Comparison of ENCODE assay signal across 8 cellular contexts in genomic region chr12:49673446-49674317, GRCh38. TPM values are rescaled to one million over a fixed set of nuclear protein-coding genes. Genes with fewer than 3 reads are reported as not detected.
DNase-seq lines count a peak whose midpoint lies in the region; ATAC-seq and TF ChIP-seq lines count a peak whose summit lies in the region.

No MANE protein-coding gene starts in this region.

- DNase-seq in activated CD8-positive, alpha-beta memory T cell treated with anti-CD3 and anti-CD28 coated beads, Interleukin-2, amount 10 ng/mL, durations not matched to agents 7 days and 5 days = no peak
- DNase-seq in activated CD8-positive, alpha-beta memory T cell treated with anti-CD3 and anti-CD28 coated beads, Interleukin-2, amount 50 U/mL, for 4 hours = no peak
- DNase-seq in Panc1 (ENCODE audit: low read depth, low spot score) = no peak
- peak; percentile 47 for DNase-seq in kidney epithelial cell (ENCODE audit: low read depth)
- no peak for DNase-seq in AML-193 (lab: John Stamatoyannopoulos, UW)

- CTCF ChIA-PET in activated CD8-positive, alpha-beta memory T cell treated with anti-CD3 and anti-CD28 coated beads, Interleukin-2, amount 10 ng/mL, durations not matched to agents 7 days and 5 days (lab: Charles Lee) = interaction anchor here (0.7 to 5.5 kb wide), 12 partner anchors 10 to 89 kb away, joined by 3 to 24 read pairs (median 6); partner anchors contain the start of gene TMBIM6
- CTCF ChIA-PET in Panc1 (lab: Charles Lee) = no interaction called here

- peak overlapping the region; percentile 75 for H3K27ac Mint-ChIP-seq in activated CD8-positive, alpha-beta memory T cell treated with anti-CD3 and anti-CD28 coated beads, Interleukin-2, amount 10 ng/mL, durations not matched to agents 7 days and 5 days

- no peaks in the 10 kb centered on the region for H3K36me3 ChIP-seq in Panc1 (ENCODE audit: control insufficient read depth, insufficient read depth, low read length)
- no peaks in the 10 kb centered on the region for H3K36me3 ChIP-seq in kidney epithelial cell (ENCODE audit: control insufficient read depth, insufficient read depth, low read length)
- H3K36me3 ChIP-seq in skeletal muscle satellite cell (ENCODE audit: insufficient read depth, low read length) = no peaks in the 10 kb centered on the region

- ATAC-seq in activated CD8-positive, alpha-beta memory T cell treated with anti-CD3 and anti-CD28 coated beads, Interleukin-2, amount 10 ng/mL, durations not matched to agents 7 days and 5 days = no peak
- ATAC-seq in Panc1 (peak; percentile 54), HG03432 (IDR thresholded peaks at IDR 0.05; ENCODE audit: unreplicated experiment) (no peak)

- no peaks in the 10 kb centered on the region for H3K27me3 Mint-ChIP-seq in activated CD8-positive, alpha-beta memory T cell treated with anti-CD3 and anti-CD28 coated beads, Interleukin-2, amount 10 ng/mL, durations not matched to agents 7 days and 5 days

- no peaks in the 10 kb centered on the region for H3K9me3 Mint-ChIP-seq in activated CD8-positive, alpha-beta memory T cell treated with anti-CD3 and anti-CD28 coated beads, Interleukin-2, amount 10 ng/mL, durations not matched to agents 7 days and 5 days (ENCODE audit: low read depth)

- in situ Hi-C loops in Panc1 (cut with HindIII; ENCODE audit: low pct_unique_long_range_greater_than_20kb, low sequenced_read_pairs) = no loop called here

- peak overlapping the region; percentile 66 for H3K4me2 ChIP-seq in skeletal muscle satellite cell (ENCODE audit: low read length)

- H3K9me3 ChIP-seq in Panc1 (ENCODE audit: control insufficient read depth, insufficient read depth, low read depth, low read length) (no peaks in the 10 kb centered on the region), skeletal muscle satellite cell (replicated peaks; ENCODE audit: low read length) (no peaks in the 10 kb centered on the region)

- no TSS peak for BruUV-seq in Panc1 (replicated peaks; lab: Mats Ljungman, UMichigan)

- intact Hi-C loops in Panc1 (cut with micrococcal nuclease; ENCODE audit: unreplicated experiment) = no loop called here

- H3K4me1 Mint-ChIP-seq in activated CD8-positive, alpha-beta memory T cell treated with anti-CD3 and anti-CD28 coated beads, Interleukin-2, amount 10 ng/mL, durations not matched to agents 7 days and 5 days = peaks cover 70% of the 10 kb centered on the region

- H3K27ac ChIP-seq in Panc1 (ENCODE audit: low read length) = no peak overlapping the region
- H3K27ac ChIP-seq in cingulate gyrus (ENCODE audit: low read depth, low read length) = peak overlapping the region; percentile 99

- no peaks in the 10 kb centered on the region for H3K27me3 ChIP-seq in Panc1 (ENCODE audit: control insufficient read depth, insufficient read depth, low read length)
- no peaks in the 10 kb centered on the region for H3K27me3 ChIP-seq in kidney epithelial cell (ENCODE audit: control insufficient read depth, insufficient read depth, low read length)
- H3K27me3 ChIP-seq in skeletal muscle satellite cell (ENCODE audit: control insufficient read depth, insufficient read depth, low read length) = no peaks in the 10 kb centered on the region

- POLR2A ChIA-PET in Panc1 (lab: Charles Lee) = no interaction called here

- H3K4me1 ChIP-seq in Panc1 (ENCODE audit: control insufficient read depth, insufficient read depth, low read length) = no peaks in the 10 kb centered on the region; the same call in 1 of the 2 replicates
- peaks cover 45% of the 10 kb centered on the region for H3K4me1 ChIP-seq in skeletal muscle satellite cell (ENCODE audit: control insufficient read depth, insufficient read depth, low read length)

- H3K4me3 Mint-ChIP-seq in activated CD8-positive, alpha-beta memory T cell treated with anti-CD3 and anti-CD28 coated beads, Interleukin-2, amount 10 ng/mL, durations not matched to agents 7 days and 5 days = no peak overlapping the region

- peak overlapping the region; percentile 74 for H3K9ac ChIP-seq in skeletal muscle satellite cell (ENCODE audit: low read depth, low read length)

- peaks cover 2% of the 10 kb centered on the region for H3K36me3 Mint-ChIP-seq in activated CD8-positive, alpha-beta memory T cell treated with anti-CD3 and anti-CD28 coated beads, Interleukin-2, amount 10 ng/mL, durations not matched to agents 7 days and 5 days

- TF ChIP-seq CTCF in Panc1 (IDR thresholded peaks at IDR 0.05) = no peak
- TF ChIP-seq CTCF in kidney epithelial cell (IDR thresholded peaks at IDR 0.05; ENCODE audit: insufficient read depth, low read length, poor library complexity, severe bottlenecking) = no peak

- H3K4me3 ChIP-seq in Panc1 (ENCODE audit: low read depth in 2 of 2, low read length in 2 of 2) (no peak overlapping the region), kidney epithelial cell (ENCODE audit: low read depth, low read length) (no peak overlapping the region), skeletal muscle satellite cell (ENCODE audit: low read length) (peak overlapping the region; percentile 35)

RNA-seq across cellular contexts. Expression of gene FMNL3, which starts 33.5 kb away (rescaled TPM):
- total RNA-seq in activated CD8-positive, alpha-beta memory T cell treated with anti-CD3 and anti-CD28 coated beads, Interleukin-2, amount 10 ng/mL, durations not matched to agents 7 days and 5 days = 10 to 100 TPM; 44.2 to 50.5 TPM
- total RNA-seq in Panc1 (2021; ENCODE audit: unreplicated experiment) = 25.7 TPM
- 14.2 TPM for polyA plus RNA-seq in Panc1 (2012; ENCODE audit: insufficient read length)
- 34.3 and 35.1 TPM in 2 replicates for total RNA-seq in kidney epithelial cell
- total RNA-seq in skeletal muscle satellite cell (2012; rRNA removed) = 33.5 and 34.5 TPM in 2 replicates

RNA-seq across cellular contexts. Expression of gene PRPF40B, which starts 50.3 kb away (rescaled TPM):
- total RNA-seq in activated CD8-positive, alpha-beta memory T cell treated with anti-CD3 and anti-CD28 coated beads, Interleukin-2, amount 10 ng/mL, durations not matched to agents 7 days and 5 days = 10 to 100 TPM in 1 of 2 experiments, 1 to 10 TPM in 1; 7.8 to 15.2 TPM
- total RNA-seq in Panc1 (2021; ENCODE audit: unreplicated experiment) (26.3 TPM), kidney epithelial cell (15.3 and 16.3 TPM in 2 replicates)
- 22.4 TPM for polyA plus RNA-seq in Panc1 (2012; ENCODE audit: insufficient read length)
- total RNA-seq in skeletal muscle satellite cell (2012; rRNA removed) = 5.2 and 11.7 TPM in 2 replicates
